Comparison of ENCODE assay signal across 15 cellular contexts in the genomic region with DNA sequence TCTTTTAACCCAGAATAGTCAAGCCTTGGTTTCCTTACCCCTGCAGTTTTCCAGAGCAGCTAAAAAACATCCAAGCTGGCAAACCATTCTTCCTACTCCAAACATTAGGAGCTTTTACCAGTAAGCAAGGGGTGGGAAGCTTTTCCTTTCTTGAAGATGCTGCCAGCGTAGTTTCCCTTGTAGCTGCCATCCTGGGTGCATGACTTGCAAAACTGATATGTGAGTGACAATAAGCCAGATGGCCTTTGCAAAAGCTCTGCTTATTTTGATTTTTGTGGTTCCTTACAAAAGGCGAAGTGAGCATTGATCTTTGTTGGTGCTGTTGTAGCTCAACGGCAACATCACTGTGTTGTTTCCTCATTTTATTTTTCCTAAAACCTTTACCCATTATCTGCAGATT.
DNase-seq lines count a peak whose midpoint lies in the region; ATAC-seq and TF ChIP-seq lines count a peak whose summit lies in the region.
"Had no signal": no experiment of that assay in that cellular context is flagged by ENCODE, and none has a peak within 500 bp of the region (broad histone marks: within the 10 kb centered on the region; RNA-seq: fewer than 3 reads in every experiment).

No MANE protein-coding gene starts in this region.

- H3K4me1 ChIP-seq in heart left ventricle (peaks cover 5 to 71% (median 47%) of the 10 kb centered on the region in 12 donors), breast epithelium (no peaks in the 10 kb centered on the region), upper lobe of left lung (peaks cover 20 to 32% (median 26%) of the 10 kb centered on the region in 4 donors)
- H3K4me1 ChIP-seq: uterus had no signal

- TF ChIP-seq POLR2A in heart left ventricle (IDR thresholded peaks at IDR 0.05) = no peak
- no peak for TF ChIP-seq POLR2A in breast epithelium (IDR thresholded peaks at IDR 0.05)
- no peak for TF ChIP-seq POLR2A in upper lobe of left lung (IDR thresholded peaks at IDR 0.05)

- WGBS in heart left ventricle, 4 donors = 57 to 70% (median 62%) methylated on average over 3 of the region's 3 CpGs
- 50 to 68% methylated on average over 3 of the region's 3 CpGs for WGBS in upper lobe of left lung, 2 donors

- peak overlapping the region; percentile 11 to 83 (median 73) for H3K27ac ChIP-seq in heart left ventricle
- peak overlapping the region; percentile 13 to 61 for H3K27ac ChIP-seq in breast epithelium
- peak overlapping the region; percentile 20 to 71 (median 62) for H3K27ac ChIP-seq in upper lobe of left lung
- H3K27ac ChIP-seq: parathyroid adenoma had no signal

- H3K4me3 ChIP-seq in heart left ventricle (peak overlapping the region in 1 of 12 donors; percentile 10), breast epithelium (no peak overlapping the region), upper lobe of left lung (no peak overlapping the region)
- H3K4me3 ChIP-seq: uterus had no signal

- H3K36me3 ChIP-seq in heart left ventricle = peaks cover 0 to 33% (median 9%) of the 10 kb centered on the region in 9 donors
- H3K36me3 ChIP-seq in breast epithelium = no peaks in the 10 kb centered on the region
- H3K36me3 ChIP-seq in upper lobe of left lung = peaks cover 0 to 21% (median 3%) of the 10 kb centered on the region in 4 donors
- H3K36me3 ChIP-seq: uterus had no signal

- DNase-seq in heart left ventricle (no peak), left cardiac atrium (no peak), breast epithelium (ENCODE audit: low spot score in 2 of 2) (no peak), midbrain (lab: John Stamatoyannopoulos, UW) (peak; percentile 16), upper lobe of left lung (no peak), NCI-H2196 (lab: John Stamatoyannopoulos, UW; ENCODE audit: unreplicated experiment) (no peak), cerebellar nuclear complex (lab: John Stamatoyannopoulos, UW) (no peak)
- DNase-seq: activated CD4-positive, alpha-beta T cell treated with anti-CD3 and anti-CD28 coated beads, Interleukin-2, amount 50 U/mL, for 48 hours; activated T-cell treated with anti-CD3 and anti-CD28 coated beads, Interleukin-2, amount 50 U/mL, for 1 hour; NCI-H1930; uterus had no signal

- intact Hi-C loops in heart left ventricle (cut with DNase I) = no loop called here
- intact Hi-C loops in left cardiac atrium (cut with DNase I) = no loop called here
- intact Hi-C loops in breast epithelium (cut with DNase I; ENCODE audit: low total_unique reads) = no loop called here

- TF ChIP-seq CTCF in heart left ventricle (IDR thresholded peaks at IDR 0.05) (no peak), breast epithelium (IDR thresholded peaks at IDR 0.05) (no peak), upper lobe of left lung (IDR thresholded peaks at IDR 0.05) (no peak)

- no peak for ATAC-seq in heart left ventricle
- no peak for ATAC-seq in left cardiac atrium
- ATAC-seq in upper lobe of left lung (ENCODE audit: low FRiP score in 2 of 2) = no peak
- ATAC-seq in HG03565 (IDR thresholded peaks at IDR 0.05; ENCODE audit: unreplicated experiment) = no peak
- ATAC-seq: PC-3; stimulated activated effector memory CD8-positive, alpha-beta T cell treated with anti-CD3 and anti-CD28 coated beads, Interleukin-12 subunit alpha, Interleukin-12 subunit beta, amount 100 ng/mL, for 72 hours had no signal

- no peak for TF ChIP-seq EP300 in upper lobe of left lung (IDR thresholded peaks at IDR 0.05)

- H3K9me3 ChIP-seq in heart left ventricle (no peaks in the 10 kb centered on the region), breast epithelium (no peaks in the 10 kb centered on the region), upper lobe of left lung (no peaks in the 10 kb centered on the region)
- H3K9me3 ChIP-seq: uterus had no signal

- no peaks in the 10 kb centered on the region for H3K27me3 ChIP-seq in heart left ventricle
- no peaks in the 10 kb centered on the region for H3K27me3 ChIP-seq in breast epithelium
- no peaks in the 10 kb centered on the region for H3K27me3 ChIP-seq in upper lobe of left lung
- H3K27me3 ChIP-seq: uterus had no signal
